Comparison of ENCODE assay signal across 37 cellular contexts in the genomic region with DNA sequence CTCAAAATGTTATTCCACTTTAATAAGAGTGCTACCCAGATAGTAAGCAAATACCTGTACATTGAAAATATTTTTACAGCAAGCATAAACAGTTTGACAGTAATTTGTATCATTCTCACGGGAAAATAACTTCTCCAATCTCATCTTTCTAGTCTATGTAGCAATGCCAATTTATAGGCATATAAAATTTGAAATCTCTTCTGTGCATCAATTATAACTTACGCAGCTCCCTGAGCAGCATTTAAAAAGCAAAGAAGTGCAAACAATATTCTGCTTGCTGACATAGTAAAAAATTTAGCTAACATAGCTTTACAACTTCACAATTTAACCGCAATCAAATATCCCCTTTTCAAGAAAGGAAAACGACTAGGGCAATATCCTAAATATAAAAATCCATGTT.
"Had no signal": no experiment of that assay in that cellular context is flagged by ENCODE, and none has a peak within 500 bp of the region (broad histone marks: within the 10 kb centered on the region; RNA-seq: fewer than 3 reads in every experiment).

No MANE protein-coding gene starts in this region.

- H3K4me3 ChIP-seq: adrenal gland, ascending aorta, body of pancreas, breast epithelium, cardiac muscle cell had no signal

- H3K9me3 ChIP-seq: adrenal gland, ascending aorta, body of pancreas, breast epithelium had no signal

- H3K27ac Mint-ChIP-seq: activated naive CD4-positive, alpha-beta T cell treated with anti-CD3 and anti-CD28 coated beads for 36 hours; activated naive CD4-positive, alpha-beta T cell treated with anti-CD3 and anti-CD28 coated beads, Interleukin-2, amount 10 ng/mL, durations not matched to agents 7 days and 5 days; activated naive CD4-positive, alpha-beta T cell treated with anti-CD3 and anti-CD28 coated beads, Interleukin-2, amount 50 U/mL, for 24 hours; activated naive CD4-positive, alpha-beta T cell treated with anti-CD3 and anti-CD28 coated beads, Interleukin-2, amount 50 U/mL, for 72 hours; activated naive CD8-positive, alpha-beta T cell; activated naive CD8-positive, alpha-beta T cell treated with anti-CD3 and anti-CD28 coated beads for 36 hours; activated naive CD8-positive, alpha-beta T cell treated with anti-CD3 and anti-CD28 coated beads, Interleukin-2, amount 10 ng/mL, durations not matched to agents 7 days and 5 days; activated naive CD8-positive, alpha-beta T cell treated with anti-CD3 and anti-CD28 coated beads, Interleukin-2, amount 50 U/mL, for 24 hours; activated T-cell treated with anti-CD3 and anti-CD28 coated beads, Interleukin-2, amount 50 U/mL, for 24 hours; activated T-cell treated with anti-CD3 and anti-CD28 coated beads, Interleukin-2, amount 50 U/mL, for 72 hours; activated T-helper 1 cell treated with anti-CD3 and anti-CD28 coated beads, Interleukin-12 subunit alpha, Interleukin-12 subunit beta, Interleukin-2, Interleukin-4 antibody, amounts not matched to agents 30 ng/mL and 10 ng/mL and 1 ng/mL, durations not matched to agents 14 hours and 24 hours and 36 hours; activated T-helper 17 cell treated with anti-CD3 and anti-CD28 coated beads, Interleukin-2, amount 50 U/mL, for 72 hours; activated T-helper 2 cell treated with anti-CD3 and anti-CD28 coated beads, Interferon-gamma antibody, Interleukin-2, Interleukin-4, amounts not matched to agents 10 μg/mL and 5 μg/mL and 100 μg/mL, durations not matched to agents 14 hours and 24 hours and 36 hours; brain had no signal

- H3K4me1 Mint-ChIP-seq: activated naive CD4-positive, alpha-beta T cell treated with anti-CD3 and anti-CD28 coated beads, Interleukin-2, amount 10 ng/mL, durations not matched to agents 7 days and 5 days; activated naive CD4-positive, alpha-beta T cell treated with anti-CD3 and anti-CD28 coated beads, Interleukin-2, amount 50 U/mL, for 24 hours; activated naive CD8-positive, alpha-beta T cell treated with anti-CD3 and anti-CD28 coated beads, Interleukin-2, amount 10 ng/mL, durations not matched to agents 7 days and 5 days; activated naive CD8-positive, alpha-beta T cell treated with anti-CD3 and anti-CD28 coated beads, Interleukin-2, amount 50 U/mL, for 24 hours; activated T-helper 17 cell treated with anti-CD3 and anti-CD28 coated beads, Interleukin-2, amount 50 U/mL, for 72 hours; central memory CD8-positive, alpha-beta T cell had no signal

- H3K36me3 Mint-ChIP-seq: activated naive CD4-positive, alpha-beta T cell treated with anti-CD3 and anti-CD28 coated beads, Interleukin-2, amount 10 ng/mL, durations not matched to agents 7 days and 5 days; activated naive CD4-positive, alpha-beta T cell treated with anti-CD3 and anti-CD28 coated beads, Interleukin-2, amount 50 U/mL, for 72 hours; brain had no signal

- H3K27ac ChIP-seq: adrenal gland, ascending aorta, body of pancreas, brain microvascular endothelial cell, breast epithelium, cardiac muscle cell had no signal

- H3K36me3 ChIP-seq: adrenal gland, ascending aorta, brain microvascular endothelial cell, breast epithelium, cardiac muscle cell had no signal

- H3K4me3 Mint-ChIP-seq: activated naive CD4-positive, alpha-beta T cell treated with anti-CD3 and anti-CD28 coated beads for 36 hours; activated naive CD4-positive, alpha-beta T cell treated with anti-CD3 and anti-CD28 coated beads, Interleukin-2, amount 10 ng/mL, durations not matched to agents 7 days and 5 days; activated naive CD4-positive, alpha-beta T cell treated with anti-CD3 and anti-CD28 coated beads, Interleukin-2, amount 50 U/mL, for 24 hours; activated naive CD8-positive, alpha-beta T cell; activated naive CD8-positive, alpha-beta T cell treated with anti-CD3 and anti-CD28 coated beads for 36 hours; activated naive CD8-positive, alpha-beta T cell treated with anti-CD3 and anti-CD28 coated beads, Interleukin-2, amount 10 ng/mL, durations not matched to agents 7 days and 5 days; activated naive CD8-positive, alpha-beta T cell treated with anti-CD3 and anti-CD28 coated beads, Interleukin-2, amount 50 U/mL, for 24 hours; activated T-cell treated with anti-CD3 and anti-CD28 coated beads, Interleukin-2, amount 50 U/mL, for 24 hours; activated T-cell treated with anti-CD3 and anti-CD28 coated beads, Interleukin-2, amount 50 U/mL, for 4 hours; activated T-cell treated with anti-CD3 and anti-CD28 coated beads, Interleukin-2, amount 50 U/mL, for 72 hours; activated T-helper 1 cell treated with anti-CD3 and anti-CD28 coated beads, Interleukin-12 subunit alpha, Interleukin-12 subunit beta, Interleukin-2, Interleukin-4 antibody, amounts not matched to agents 30 ng/mL and 10 ng/mL and 1 ng/mL, durations not matched to agents 14 hours and 24 hours and 36 hours; activated T-helper 17 cell treated with anti-CD3 and anti-CD28 coated beads, Interleukin-2, amount 50 U/mL, for 72 hours; brain; central memory CD8-positive, alpha-beta T cell had no signal

- DNase-seq: activated effector memory CD4-positive, alpha-beta T cell treated with anti-CD3 and anti-CD28 coated beads, Interleukin-2, amount 50 U/mL, for 16 hours; activated effector memory CD4-positive, alpha-beta T cell treated with Interleukin-2 at 50 U/mL for 16 hours; activated gamma-delta T cell; activated gamma-delta T cell treated with Interleukin-2 at 50 U/mL for 16 hours; activated naive CD4-positive, alpha-beta T cell; activated naive CD4-positive, alpha-beta T cell treated with anti-CD3 and anti-CD28 coated beads for 36 hours; activated naive CD4-positive, alpha-beta T cell treated with anti-CD3 and anti-CD28 coated beads, Interleukin-2, amount 10 ng/mL, durations not matched to agents 7 days and 5 days; activated naive CD4-positive, alpha-beta T cell treated with anti-CD3 and anti-CD28 coated beads, Interleukin-2, amount 50 U/mL, for 16 hours; activated naive CD4-positive, alpha-beta T cell treated with Interleukin-2 at 50 U/mL for 16 hours; activated naive CD8-positive, alpha-beta T cell treated with anti-CD3 and anti-CD28 coated beads for 36 hours; activated naive CD8-positive, alpha-beta T cell treated with anti-CD3 and anti-CD28 coated beads, Interleukin-2, amount 10 ng/mL, durations not matched to agents 7 days and 5 days; activated naive CD8-positive, alpha-beta T cell treated with anti-CD3 and anti-CD28 coated beads, Interleukin-2, amount 50 U/mL, for 24 hours; activated T-cell treated with anti-CD3 and anti-CD28 coated beads, Interleukin-2, amount 50 U/mL, for 24 hours; activated T-cell treated with anti-CD3 and anti-CD28 coated beads, Interleukin-2, amount 50 U/mL, for 4 hours; activated T-cell treated with anti-CD3 and anti-CD28 coated beads, Interleukin-2, amount 50 U/mL, for 48 hours; activated T-cell treated with anti-CD3 and anti-CD28 coated beads, Interleukin-2, amount 50 U/mL, for 72 hours; adrenal gland; amniotic stem cell; amygdala; anterior cingulate cortex; aorta; body of pancreas; brain microvascular endothelial cell; caudate nucleus; central memory CD4-positive, alpha-beta T cell; cerebellar nuclear complex had no signal

- ATAC-seq: activated naive CD4-positive, alpha-beta T cell treated with anti-CD3 and anti-CD28 coated beads, Interleukin-2, amount 50 U/mL, for 72 hours; activated naive CD8-positive, alpha-beta T cell treated with anti-CD3 and anti-CD28 coated beads, Interleukin-2, amount 50 U/mL, for 24 hours; activated T-cell treated with anti-CD3 and anti-CD28 coated beads, Interleukin-2, amount 50 U/mL, for 4 hours; activated T-cell treated with anti-CD3 and anti-CD28 coated beads, Interleukin-2, amount 50 U/mL, for 72 hours; activated T-helper 17 cell treated with anti-CD3 and anti-CD28 coated beads, Interleukin-2, amount 50 U/mL, for 72 hours; body of pancreas had no signal

- H3K27me3 Mint-ChIP-seq: activated naive CD4-positive, alpha-beta T cell treated with anti-CD3 and anti-CD28 coated beads, Interleukin-2, amount 10 ng/mL, durations not matched to agents 7 days and 5 days; activated naive CD4-positive, alpha-beta T cell treated with anti-CD3 and anti-CD28 coated beads, Interleukin-2, amount 50 U/mL, for 24 hours; activated naive CD8-positive, alpha-beta T cell; activated naive CD8-positive, alpha-beta T cell treated with anti-CD3 and anti-CD28 coated beads for 36 hours; activated naive CD8-positive, alpha-beta T cell treated with anti-CD3 and anti-CD28 coated beads, Interleukin-2, amount 10 ng/mL, durations not matched to agents 7 days and 5 days; activated naive CD8-positive, alpha-beta T cell treated with anti-CD3 and anti-CD28 coated beads, Interleukin-2, amount 50 U/mL, for 24 hours; activated T-cell treated with anti-CD3 and anti-CD28 coated beads, Interleukin-2, amount 50 U/mL, for 24 hours; activated T-helper 17 cell treated with anti-CD3 and anti-CD28 coated beads, Interleukin-2, amount 50 U/mL, for 72 hours; brain; central memory CD8-positive, alpha-beta T cell had no signal

- H3K9me3 Mint-ChIP-seq: activated naive CD4-positive, alpha-beta T cell treated with anti-CD3 and anti-CD28 coated beads for 36 hours; activated naive CD4-positive, alpha-beta T cell treated with anti-CD3 and anti-CD28 coated beads, Interleukin-2, amount 10 ng/mL, durations not matched to agents 7 days and 5 days; activated naive CD4-positive, alpha-beta T cell treated with anti-CD3 and anti-CD28 coated beads, Interleukin-2, amount 50 U/mL, for 24 hours; activated naive CD4-positive, alpha-beta T cell treated with anti-CD3 and anti-CD28 coated beads, Interleukin-2, amount 50 U/mL, for 72 hours; activated naive CD8-positive, alpha-beta T cell treated with anti-CD3 and anti-CD28 coated beads for 36 hours; activated naive CD8-positive, alpha-beta T cell treated with anti-CD3 and anti-CD28 coated beads, Interleukin-2, amount 10 ng/mL, durations not matched to agents 7 days and 5 days; activated naive CD8-positive, alpha-beta T cell treated with anti-CD3 and anti-CD28 coated beads, Interleukin-2, amount 50 U/mL, for 24 hours; activated T-cell treated with anti-CD3 and anti-CD28 coated beads, Interleukin-2, amount 50 U/mL, for 24 hours; activated T-cell treated with anti-CD3 and anti-CD28 coated beads, Interleukin-2, amount 50 U/mL, for 4 hours; activated T-cell treated with anti-CD3 and anti-CD28 coated beads, Interleukin-2, amount 50 U/mL, for 72 hours; activated T-helper 1 cell treated with anti-CD3 and anti-CD28 coated beads, Interleukin-12 subunit alpha, Interleukin-12 subunit beta, Interleukin-2, Interleukin-4 antibody, amounts not matched to agents 30 ng/mL and 10 ng/mL and 1 ng/mL, durations not matched to agents 14 hours and 24 hours and 36 hours; activated T-helper 17 cell treated with anti-CD3 and anti-CD28 coated beads, Interleukin-2, amount 50 U/mL, for 72 hours; activated T-helper 2 cell treated with anti-CD3 and anti-CD28 coated beads, Interferon-gamma antibody, Interleukin-2, Interleukin-4, amounts not matched to agents 10 μg/mL and 5 μg/mL and 100 μg/mL, durations not matched to agents 14 hours and 24 hours and 36 hours; brain; central memory CD8-positive, alpha-beta T cell had no signal

- H3K4me1 ChIP-seq: adrenal gland, ascending aorta, breast epithelium had no signal

- H3K27me3 ChIP-seq: adrenal gland, ascending aorta, body of pancreas, brain microvascular endothelial cell, breast epithelium, cardiac muscle cell had no signal
